ENCODE assay signal across 1 cellular context in the genomic region with DNA sequence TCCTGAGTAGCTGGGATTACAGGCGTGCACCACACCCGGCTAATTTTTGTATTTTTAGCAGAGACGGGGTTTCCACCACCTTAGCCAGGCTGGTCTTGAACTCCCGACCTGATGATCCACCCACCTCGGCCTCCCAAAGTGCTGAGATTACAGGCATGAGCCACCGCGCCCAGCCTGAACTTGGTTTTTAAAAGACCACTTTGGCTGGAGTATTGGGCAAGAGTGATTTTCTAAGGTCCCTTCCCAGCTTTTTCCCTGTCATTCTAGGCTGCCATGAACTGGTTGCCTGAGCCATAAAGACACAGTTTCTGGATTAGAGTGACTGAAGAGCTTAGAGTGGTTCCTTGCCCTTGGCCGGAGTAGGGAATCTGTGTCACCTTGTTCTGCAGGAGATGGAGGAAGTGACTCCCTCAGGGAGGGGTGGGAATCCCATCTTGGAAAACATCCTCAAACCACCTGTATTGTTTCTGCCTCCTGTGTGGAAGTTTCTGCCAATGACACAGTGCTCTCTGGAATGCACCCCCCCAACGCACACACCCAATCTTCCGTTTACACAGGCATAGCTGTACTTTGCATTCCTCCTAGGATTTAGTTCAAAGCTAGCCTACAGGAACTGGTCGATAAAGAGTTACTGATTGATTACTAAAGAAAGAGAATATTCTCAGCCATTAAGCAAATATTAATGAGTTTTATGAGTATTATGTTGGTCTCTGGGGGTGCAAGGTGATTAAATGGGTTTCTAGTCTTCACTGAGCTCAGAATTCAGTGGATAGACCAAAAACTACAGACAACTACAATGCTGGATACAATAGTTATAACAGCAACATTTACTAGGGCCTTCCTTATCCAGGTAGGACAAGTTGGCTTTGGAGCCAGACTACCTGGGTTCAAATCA.
TF ChIP-seq lines count a peak whose summit lies in the region.

No MANE protein-coding gene starts in this region.

TF ChIP-seq in HepG2, 621 proteins besides CTCF, POLR2A, EP300 and RAD21 (continued from another document and continues in another):
- TF ChIP-seq, protein P1, sequence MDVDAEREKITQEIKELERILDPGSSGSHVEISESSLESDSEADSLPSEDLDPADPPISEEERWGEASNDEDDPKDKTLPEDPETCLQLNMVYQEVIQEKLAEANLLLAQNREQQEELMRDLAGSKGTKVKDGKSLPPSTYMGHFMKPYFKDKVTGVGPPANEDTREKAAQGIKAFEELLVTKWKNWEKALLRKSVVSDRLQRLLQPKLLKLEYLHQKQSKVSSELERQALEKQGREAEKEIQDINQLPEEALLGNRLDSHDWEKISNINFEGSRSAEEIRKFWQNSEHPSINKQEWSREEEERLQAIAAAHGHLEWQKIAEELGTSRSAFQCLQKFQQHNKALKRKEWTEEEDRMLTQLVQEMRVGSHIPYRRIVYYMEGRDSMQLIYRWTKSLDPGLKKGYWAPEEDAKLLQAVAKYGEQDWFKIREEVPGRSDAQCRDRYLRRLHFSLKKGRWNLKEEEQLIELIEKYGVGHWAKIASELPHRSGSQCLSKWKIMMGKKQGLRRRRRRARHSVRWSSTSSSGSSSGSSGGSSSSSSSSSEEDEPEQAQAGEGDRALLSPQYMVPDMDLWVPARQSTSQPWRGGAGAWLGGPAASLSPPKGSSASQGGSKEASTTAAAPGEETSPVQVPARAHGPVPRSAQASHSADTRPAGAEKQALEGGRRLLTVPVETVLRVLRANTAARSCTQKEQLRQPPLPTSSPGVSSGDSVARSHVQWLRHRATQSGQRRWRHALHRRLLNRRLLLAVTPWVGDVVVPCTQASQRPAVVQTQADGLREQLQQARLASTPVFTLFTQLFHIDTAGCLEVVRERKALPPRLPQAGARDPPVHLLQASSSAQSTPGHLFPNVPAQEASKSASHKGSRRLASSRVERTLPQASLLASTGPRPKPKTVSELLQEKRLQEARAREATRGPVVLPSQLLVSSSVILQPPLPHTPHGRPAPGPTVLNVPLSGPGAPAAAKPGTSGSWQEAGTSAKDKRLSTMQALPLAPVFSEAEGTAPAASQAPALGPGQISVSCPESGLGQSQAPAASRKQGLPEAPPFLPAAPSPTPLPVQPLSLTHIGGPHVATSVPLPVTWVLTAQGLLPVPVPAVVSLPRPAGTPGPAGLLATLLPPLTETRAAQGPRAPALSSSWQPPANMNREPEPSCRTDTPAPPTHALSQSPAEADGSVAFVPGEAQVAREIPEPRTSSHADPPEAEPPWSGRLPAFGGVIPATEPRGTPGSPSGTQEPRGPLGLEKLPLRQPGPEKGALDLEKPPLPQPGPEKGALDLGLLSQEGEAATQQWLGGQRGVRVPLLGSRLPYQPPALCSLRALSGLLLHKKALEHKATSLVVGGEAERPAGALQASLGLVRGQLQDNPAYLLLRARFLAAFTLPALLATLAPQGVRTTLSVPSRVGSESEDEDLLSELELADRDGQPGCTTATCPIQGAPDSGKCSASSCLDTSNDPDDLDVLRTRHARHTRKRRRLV (CRISPR knock-in tag; IDR thresholded peaks at IDR 0.05): no peak; the same call in none of the 2 replicates
- no peak for TF ChIP-seq DZIP1 (CRISPR knock-in tag; IDR thresholded peaks at IDR 0.05)
- TF ChIP-seq PAX8 (CRISPR knock-in tag; IDR thresholded peaks at IDR 0.05; ENCODE audit: borderline replicate concordance): no peak
- peak; percentile 25; the same call in 1 of the 2 replicates for TF ChIP-seq ZFY (CRISPR knock-in tag; IDR thresholded peaks at IDR 0.05)
- peak; percentile 100 for TF ChIP-seq HDAC1 (CRISPR knock-in tag; IDR thresholded peaks at IDR 0.05)
- TF ChIP-seq STAT5B (CRISPR knock-in tag; IDR thresholded peaks at IDR 0.05): peak; percentile 98
- no peak for TF ChIP-seq CSRNP2 (CRISPR knock-in tag; conservative IDR thresholded peaks at IDR 0.05; ENCODE audit: low read depth)
- no peak for TF ChIP-seq TERF1 (CRISPR knock-in tag; IDR thresholded peaks at IDR 0.05)
- no peak; the same call in 1 of the 2 replicates for TF ChIP-seq POLR2AphosphoS2 (IDR thresholded peaks at IDR 0.05; ENCODE audit: low read depth, low read length)
- TF ChIP-seq ZNF644 (CRISPR knock-in tag; IDR thresholded peaks at IDR 0.05; ENCODE audit: low read depth): peak; percentile 94
- no peak for TF ChIP-seq RBM39 (IDR thresholded peaks at IDR 0.05; ENCODE audit: low read depth, low read length, poor library complexity, severe bottlenecking)
- peak; percentile 92; the same call in 1 of the 2 replicates for TF ChIP-seq RELA (CRISPR knock-in tag; IDR thresholded peaks at IDR 0.05)
- TF ChIP-seq HDAC6 (IDR thresholded peaks at IDR 0.05; ENCODE audit: low read depth, low read length): no peak
- TF ChIP-seq, protein P2, sequence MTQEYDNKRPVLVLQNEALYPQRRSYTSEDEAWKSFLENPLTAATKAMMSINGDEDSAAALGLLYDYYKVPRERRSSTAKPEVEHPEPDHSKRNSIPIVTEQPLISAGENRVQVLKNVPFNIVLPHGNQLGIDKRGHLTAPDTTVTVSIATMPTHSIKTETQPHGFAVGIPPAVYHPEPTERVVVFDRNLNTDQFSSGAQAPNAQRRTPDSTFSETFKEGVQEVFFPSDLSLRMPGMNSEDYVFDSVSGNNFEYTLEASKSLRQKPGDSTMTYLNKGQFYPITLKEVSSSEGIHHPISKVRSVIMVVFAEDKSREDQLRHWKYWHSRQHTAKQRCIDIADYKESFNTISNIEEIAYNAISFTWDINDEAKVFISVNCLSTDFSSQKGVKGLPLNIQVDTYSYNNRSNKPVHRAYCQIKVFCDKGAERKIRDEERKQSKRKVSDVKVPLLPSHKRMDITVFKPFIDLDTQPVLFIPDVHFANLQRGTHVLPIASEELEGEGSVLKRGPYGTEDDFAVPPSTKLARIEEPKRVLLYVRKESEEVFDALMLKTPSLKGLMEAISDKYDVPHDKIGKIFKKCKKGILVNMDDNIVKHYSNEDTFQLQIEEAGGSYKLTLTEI (CRISPR knock-in tag; conservative IDR thresholded peaks at IDR 0.05): no peak
- TF ChIP-seq ZNF256 (CRISPR knock-in tag; conservative IDR thresholded peaks at IDR 0.05): peak; percentile 96; the same call in 1 of the 2 replicates
- peak; percentile 76 to 93 for TF ChIP-seq HMGXB4 (CRISPR knock-in tag; IDR thresholded peaks at IDR 0.05; ENCODE audit: borderline replicate concordance in 1 of 2, low read depth in 1 of 2)
- TF ChIP-seq, protein P3, sequence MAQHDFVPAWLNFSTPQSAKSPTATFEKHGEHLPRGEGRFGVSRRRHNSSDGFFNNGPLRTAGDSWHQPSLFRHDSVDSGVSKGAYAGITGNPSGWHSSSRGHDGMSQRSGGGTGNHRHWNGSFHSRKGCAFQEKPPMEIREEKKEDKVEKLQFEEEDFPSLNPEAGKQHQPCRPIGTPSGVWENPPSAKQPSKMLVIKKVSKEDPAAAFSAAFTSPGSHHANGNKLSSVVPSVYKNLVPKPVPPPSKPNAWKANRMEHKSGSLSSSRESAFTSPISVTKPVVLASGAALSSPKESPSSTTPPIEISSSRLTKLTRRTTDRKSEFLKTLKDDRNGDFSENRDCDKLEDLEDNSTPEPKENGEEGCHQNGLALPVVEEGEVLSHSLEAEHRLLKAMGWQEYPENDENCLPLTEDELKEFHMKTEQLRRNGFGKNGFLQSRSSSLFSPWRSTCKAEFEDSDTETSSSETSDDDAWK (CRISPR knock-in tag; IDR thresholded peaks at IDR 0.05): no peak
- TF ChIP-seq ZNF501 (CRISPR knock-in tag; IDR thresholded peaks at IDR 0.05): peak; percentile 85
- TF ChIP-seq HMG20A (CRISPR knock-in tag; IDR thresholded peaks at IDR 0.05; ENCODE audit: borderline replicate concordance): peak; percentile 99
- peak; percentile 99 for TF ChIP-seq TOE1 (CRISPR knock-in tag; IDR thresholded peaks at IDR 0.05)
- peak; percentile 80; the same call in 1 of the 2 replicates for TF ChIP-seq E2F2 (CRISPR knock-in tag; IDR thresholded peaks at IDR 0.05; ENCODE audit: borderline replicate concordance)
- TF ChIP-seq PAXIP1 (CRISPR knock-in tag; conservative IDR thresholded peaks at IDR 0.05): peak; percentile 100
- TF ChIP-seq ZNF720 (CRISPR knock-in tag; IDR thresholded peaks at IDR 0.05): no peak
- no peak for TF ChIP-seq SYNCRIP (IDR thresholded peaks at IDR 0.05; ENCODE audit: insufficient read depth, low read depth, low read length)
- peak; percentile 95; the same call in 1 of the 2 replicates for TF ChIP-seq GTF3A (CRISPR knock-in tag; conservative IDR thresholded peaks at IDR 0.05)
- no peak for TF ChIP-seq PBX2 (CRISPR knock-in tag; IDR thresholded peaks at IDR 0.05)
